11 cellular contexts compared by ENCODE assay signal in genomic region chr11:12091957-12092558, GRCh38. TPM values are rescaled to one million over a fixed set of nuclear protein-coding genes. Genes with fewer than 3 reads are reported as not detected.
DNase-seq lines count a peak whose midpoint lies in the region; ATAC-seq and TF ChIP-seq lines count a peak whose summit lies in the region.
"Had no signal": no experiment of that assay in that cellular context is flagged by ENCODE, and none has a peak within 500 bp of the region (broad histone marks: within the 10 kb centered on the region; RNA-seq: fewer than 3 reads in every experiment).

No MANE protein-coding gene starts in this region.

- H3K4me3 Mint-ChIP-seq in activated CD4-positive, alpha-beta T cell treated with anti-CD3 and anti-CD28 coated beads for 36 hours: no peak overlapping the region
- H3K4me3 Mint-ChIP-seq: CD4-positive, CD25-positive, alpha-beta regulatory T cell had no signal

- DNase-seq in activated CD4-positive, alpha-beta T cell treated with anti-CD3 and anti-CD28 coated beads for 36 hours: no peak
- DNase-seq in activated CD4-positive, alpha-beta T cell treated with anti-CD3 and anti-CD28 coated beads for 1 hour: no peak
- no peak for DNase-seq in PC-9
- DNase-seq in testis: peak; percentile 73
- DNase-seq in central memory CD4-positive, alpha-beta T cell: no peak
- DNase-seq in GM20000 (ENCODE audit: low spot score): no peak
- DNase-seq: CD4-positive, CD25-positive, alpha-beta regulatory T cell; HCEC 1CT; heart right ventricle had no signal

- TF ChIP-seq POLR2A in gastroesophageal sphincter (IDR thresholded peaks at IDR 0.05): no peak
- TF ChIP-seq POLR2A in testis (IDR thresholded peaks at IDR 0.05): no peak

- no peak for TF ChIP-seq EP300 in gastroesophageal sphincter (IDR thresholded peaks at IDR 0.05)

- H3K9me2 ChIP-seq in PC-9 (ENCODE audit: insufficient read depth): no peaks in the 10 kb centered on the region

- no peaks in the 10 kb centered on the region for H3K9me3 ChIP-seq in PC-9 (ENCODE audit: insufficient read depth, low read depth)
- H3K9me3 ChIP-seq in gastroesophageal sphincter: no peaks in the 10 kb centered on the region
- H3K9me3 ChIP-seq in testis: no peaks in the 10 kb centered on the region
- H3K9me3 ChIP-seq: heart right ventricle had no signal

- peaks cover 57% of the 10 kb centered on the region for H3K4me1 ChIP-seq in PC-9 (replicated peaks; ENCODE audit: insufficient read depth)
- peaks cover 0 to 57% (median 26%) of the 10 kb centered on the region in 3 donors for H3K4me1 ChIP-seq in gastroesophageal sphincter
- peaks cover 49% of the 10 kb centered on the region for H3K4me1 ChIP-seq in testis

- H3F3A ChIP-seq in PC-9 (ENCODE audit: insufficient read depth, low read depth): peaks cover 48% of the 10 kb centered on the region

- no TSS peak for BruUV-seq in PC-9 (replicated peaks; lab: Mats Ljungman, UMichigan)

- H3K27me3 Mint-ChIP-seq in activated CD4-positive, alpha-beta T cell treated with anti-CD3 and anti-CD28 coated beads for 36 hours: no peaks in the 10 kb centered on the region
- H3K27me3 Mint-ChIP-seq: CD4-positive, CD25-positive, alpha-beta regulatory T cell had no signal

- H3K36me3 Mint-ChIP-seq in activated CD4-positive, alpha-beta T cell treated with anti-CD3 and anti-CD28 coated beads for 36 hours (ENCODE audit: low read depth): no peaks in the 10 kb centered on the region
- H3K36me3 Mint-ChIP-seq: CD4-positive, CD25-positive, alpha-beta regulatory T cell had no signal

- CTCF ChIA-PET in activated CD4-positive, alpha-beta T cell treated with anti-CD3 and anti-CD28 coated beads for 36 hours (lab: Charles Lee): interaction anchor here (0.5 to 1.6 kb wide), 6 partner anchors 21 to 144 kb away, joined by 3 to 5 read pairs (median 4); no protein-coding TSS in a partner anchor
- CTCF ChIA-PET in PC-9 (lab: Charles Lee): interaction anchor here (0.6 to 1.2 kb wide), 2 partner anchors 18 to 252 kb away, joined by 4 to 8 read pairs; partner anchors contain the start of gene MICAL2

- WGBS in gastroesophageal sphincter (ENCODE audit: low coverage in 1 of 2), 2 donors: 60 to 93% methylated on average over 3 to 4 of the region's 4 CpGs
- WGBS in testis, 2 donors: 36 to 47% methylated on average over 4 of the region's 4 CpGs

- H3K27ac ChIP-seq in PC-9: peak overlapping the region; percentile 100
- peak overlapping the region in 3 of 4 donors; percentile 41 to 92 (median 59) for H3K27ac ChIP-seq in gastroesophageal sphincter
- H3K27ac ChIP-seq in testis: peak overlapping the region; percentile 20 to 61

- peak overlapping the region; percentile 38 for H3K27ac Mint-ChIP-seq in activated CD4-positive, alpha-beta T cell treated with anti-CD3 and anti-CD28 coated beads for 36 hours

- no peak overlapping the region for H2AFZ ChIP-seq in PC-9

- no peaks in the 10 kb centered on the region for H3K36me3 ChIP-seq in PC-9 (ENCODE audit: low read depth)
- no peaks in the 10 kb centered on the region for H3K36me3 ChIP-seq in gastroesophageal sphincter
- no peaks in the 10 kb centered on the region for H3K36me3 ChIP-seq in testis (ENCODE audit: low read depth, missing control alignments)
- H3K36me3 ChIP-seq: heart right ventricle had no signal

- no peaks in the 10 kb centered on the region for H4K20me1 ChIP-seq in PC-9 (ENCODE audit: insufficient read depth)

- ATAC-seq in activated CD4-positive, alpha-beta T cell treated with anti-CD3 and anti-CD28 coated beads for 36 hours: no peak
- ATAC-seq in gastroesophageal sphincter (no peak), HG03108 (IDR thresholded peaks at IDR 0.05; ENCODE audit: unreplicated experiment) (no peak)

- H3K27me3 ChIP-seq in PC-9 (ENCODE audit: insufficient read depth, low read depth) (no peaks in the 10 kb centered on the region), gastroesophageal sphincter (no peaks in the 10 kb centered on the region), testis (no peaks in the 10 kb centered on the region)
- H3K27me3 ChIP-seq: heart right ventricle had no signal

- H3K4me1 Mint-ChIP-seq in activated CD4-positive, alpha-beta T cell treated with anti-CD3 and anti-CD28 coated beads for 36 hours: peaks cover 38% of the 10 kb centered on the region

- intact Hi-C loops in activated CD4-positive, alpha-beta T cell treated with anti-CD3 and anti-CD28 coated beads for 36 hours (cut with DNase I, micrococcal nuclease): no loop called here
- intact Hi-C loops in PC-9 (cut with micrococcal nuclease; ENCODE audit: unreplicated experiment): loop anchor here (5.0 kb wide), 2 partner anchors 45 to 130 kb away; no protein-coding TSS in a partner anchor
- intact Hi-C loops in testis (cut with DNase I; ENCODE audit: low total_unique reads): no loop called here

- H3K4me2 ChIP-seq in PC-9: peak overlapping the region; percentile 42

- H3K9me3 Mint-ChIP-seq in activated CD4-positive, alpha-beta T cell treated with anti-CD3 and anti-CD28 coated beads for 36 hours (ENCODE audit: low read depth): no peaks in the 10 kb centered on the region

- H3K4me3 ChIP-seq in PC-9: 0 out of 2 replicates have a peak overlapping the region, but pooled peaks have one; percentile 14
- H3K4me3 ChIP-seq in gastroesophageal sphincter: no peak overlapping the region
- no peak overlapping the region for H3K4me3 ChIP-seq in testis
- H3K4me3 ChIP-seq: heart right ventricle had no signal

- POLR2A ChIA-PET in activated CD4-positive, alpha-beta T cell treated with anti-CD3 and anti-CD28 coated beads for 36 hours (lab: Charles Lee): no interaction called here
- POLR2A ChIA-PET in PC-9 (lab: Charles Lee; ENCODE audit: unreplicated experiment): interaction anchor here (0.6 kb wide), 1 partner anchor 44 kb away, joined by 3 read pairs; no protein-coding TSS in a partner anchor

- peaks cover 5% of the 10 kb centered on the region; the same call in 1 of the 2 replicates for H3K79me2 ChIP-seq in PC-9 (ENCODE audit: low read depth)

- no peak for TF ChIP-seq CTCF in PC-9 (conservative IDR thresholded peaks at IDR 0.05)
- TF ChIP-seq CTCF in gastroesophageal sphincter (IDR thresholded peaks at IDR 0.05): peak in 3 of 4 experiments; percentile 13 to 46 (median 21)
- TF ChIP-seq CTCF in testis (IDR thresholded peaks at IDR 0.05): peak in 2 of 3 experiments; percentile 31 to 34
- TF ChIP-seq CTCF in GM20000 (IDR thresholded peaks at IDR 0.05; ENCODE audit: extremely low read depth, missing control alignments): no peak

RNA-seq across cellular contexts. Expression of gene MICAL2, which starts 18.3 kb away (rescaled TPM):
- total RNA-seq in activated CD4-positive, alpha-beta T cell treated with anti-CD3 and anti-CD28 coated beads for 36 hours: 100 to 1,000 TPM; 186 to 207 TPM
- total RNA-seq in PC-9 (2021) (30.5 and 32.4 TPM in 2 replicates), gastroesophageal sphincter (100 to 1,000 TPM; 196 to 550 (median 237) TPM), testis (100 to 1,000 TPM; 401 to 461 TPM)
- polyA plus RNA-seq in testis (ENCODE audit: insufficient read depth, low read depth, low replicate concordance): 224 TPM

Comparison
In these comparisons a context has a peak if more than half of its experiments do, and no peak if none do; other contexts are left out.
1. H3K27ac ChIP-seq: peak in every context shown above with its lines; median percentile 100 in PC-9; 59 in gastroesophageal sphincter; 40 in testis.
2. CTCF ChIP-seq: peak in gastroesophageal sphincter (3 of 4) and testis (2 of 3); none in PC-9 (single experiment) and GM20000 (single experiment).